In the genomic region with DNA sequence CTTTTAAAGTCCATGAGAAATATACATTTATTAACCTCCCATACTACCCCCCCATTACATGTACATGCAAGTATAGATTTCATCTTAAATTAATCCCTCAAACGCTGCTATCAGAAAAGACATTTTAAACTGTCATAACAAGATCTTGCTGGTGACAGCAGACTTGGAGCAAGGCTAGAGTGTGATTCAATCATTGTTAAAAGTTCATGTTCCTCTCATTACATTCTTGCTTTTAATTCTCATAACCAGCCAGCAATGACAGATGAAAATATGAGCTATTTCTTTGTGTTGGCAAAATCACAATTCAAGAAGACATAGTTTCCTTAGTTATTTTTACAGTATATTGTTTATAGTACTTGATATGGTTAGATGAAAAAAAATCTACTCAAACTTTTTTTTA, we compare ENCODE assay signal across 26 cellular contexts.
DNase-seq lines count a peak whose midpoint lies in the region; ATAC-seq, FAIRE-seq and TF ChIP-seq lines count a peak whose summit lies in the region.
"Had no signal": no experiment of that assay in that cellular context is flagged by ENCODE, and none has a peak within 500 bp of the region (broad histone marks: within the 10 kb centered on the region; RNA-seq: fewer than 3 reads in every experiment).

No MANE protein-coding gene starts in this region.

- FAIRE-seq in HTR-8/SVneo (lab: Jason Lieb, UNC), result no peak

- no peak for TF ChIP-seq CTCF in activated CD8-positive, alpha-beta T cell treated with anti-CD3 and anti-CD28 coated beads for 36 hours (IDR thresholded peaks at IDR 0.05)
- TF ChIP-seq CTCF in osteocyte (IDR thresholded peaks at IDR 0.05) (no peak), dorsolateral prefrontal cortex (IDR thresholded peaks at IDR 0.05 in 54 of 56, conservative IDR thresholded peaks at IDR 0.05 in 2 of 56; ENCODE audit: low read depth in 1 of 56, partially characterized antibody in 56 of 56) (no peak)

- POLR2A ChIA-PET in activated CD8-positive, alpha-beta T cell treated with anti-CD3 and anti-CD28 coated beads for 36 hours (lab: Charles Lee), result no interaction called here
- POLR2A ChIA-PET in activated CD8-positive, alpha-beta T cell treated with anti-CD3 and anti-CD28 coated beads, Interleukin-2, amount 10 ng/mL, durations not matched to agents 7 days and 5 days (lab: Charles Lee), result no interaction called here

- no peak for ATAC-seq in activated CD8-positive, alpha-beta T cell treated with anti-CD3 and anti-CD28 coated beads for 36 hours
- no peak for ATAC-seq in activated CD8-positive, alpha-beta T cell treated with anti-CD3 and anti-CD28 coated beads, Interleukin-2, amount 10 ng/mL, durations not matched to agents 7 days and 5 days
- ATAC-seq in GM18519 (IDR thresholded peaks at IDR 0.05; ENCODE audit: low FRiP score, unreplicated experiment), result no peak
- ATAC-seq: body of pancreas, HCT116, left colon, sciatic nerve had no signal

- H3K4me3 Mint-ChIP-seq in activated CD8-positive, alpha-beta T cell treated with anti-CD3 and anti-CD28 coated beads for 36 hours, result no peak overlapping the region
- no peak overlapping the region for H3K4me3 Mint-ChIP-seq in activated CD8-positive, alpha-beta T cell treated with anti-CD3 and anti-CD28 coated beads, Interleukin-2, amount 10 ng/mL, durations not matched to agents 7 days and 5 days
- H3K4me3 Mint-ChIP-seq in activated T-helper 2 cell treated with anti-CD3 and anti-CD28 coated beads, Interferon-gamma antibody, Interleukin-2, Interleukin-4, amounts not matched to agents 10 μg/mL and 5 μg/mL and 100 μg/mL, durations not matched to agents 14 hours and 24 hours and 36 hours (ENCODE audit: low read depth), result no peak overlapping the region
- H3K4me3 Mint-ChIP-seq in osteocyte (ENCODE audit: unreplicated experiment), result no peak overlapping the region
- H3K4me3 Mint-ChIP-seq: activated B cell treated with CpG ODN at 0.5 μM for 24 hours; activated naive CD8-positive, alpha-beta T cell treated with anti-CD3 and anti-CD28 coated beads, Interleukin-2, amount 10 ng/mL, durations not matched to agents 7 days and 5 days; T-helper 1 cell treated with Interleukin-12 subunit alpha and Interleukin-12 subunit beta and Interleukin-4 antibody, amounts not matched to agents 30 μg/mL and 1 μg/mL, for 36 hours had no signal

- H3K36me3 Mint-ChIP-seq in activated CD8-positive, alpha-beta T cell treated with anti-CD3 and anti-CD28 coated beads for 36 hours (ENCODE audit: low read depth), result no peaks in the 10 kb centered on the region
- no peaks in the 10 kb centered on the region for H3K36me3 Mint-ChIP-seq in activated CD8-positive, alpha-beta T cell treated with anti-CD3 and anti-CD28 coated beads, Interleukin-2, amount 10 ng/mL, durations not matched to agents 7 days and 5 days (ENCODE audit: low read depth)
- no peaks in the 10 kb centered on the region for H3K36me3 Mint-ChIP-seq in activated T-helper 2 cell treated with anti-CD3 and anti-CD28 coated beads, Interferon-gamma antibody, Interleukin-2, Interleukin-4, amounts not matched to agents 10 μg/mL and 5 μg/mL and 100 μg/mL, durations not matched to agents 14 hours and 24 hours and 36 hours (ENCODE audit: low read depth)
- peaks cover 2% of the 10 kb centered on the region for H3K36me3 Mint-ChIP-seq in osteocyte (ENCODE audit: unreplicated experiment)
- H3K36me3 Mint-ChIP-seq: activated naive CD8-positive, alpha-beta T cell treated with anti-CD3 and anti-CD28 coated beads, Interleukin-2, amount 10 ng/mL, durations not matched to agents 7 days and 5 days had no signal

- H3K27ac ChIP-seq in dorsolateral prefrontal cortex, result no peak overlapping the region
- H3K27ac ChIP-seq: 22Rv1, body of pancreas, neutrophil, SK-N-MC had no signal

- no peak for DNase-seq in activated CD8-positive, alpha-beta T cell treated with anti-CD3 and anti-CD28 coated beads for 36 hours
- DNase-seq in activated CD8-positive, alpha-beta T cell treated with anti-CD3 and anti-CD28 coated beads, Interleukin-2, amount 10 ng/mL, durations not matched to agents 7 days and 5 days, result no peak
- DNase-seq in activated T-helper 2 cell treated with anti-CD3 and anti-CD28 coated beads, Interferon-gamma antibody, Interleukin-2, Interleukin-4, amounts not matched to agents 10 μg/mL and 5 μg/mL and 100 μg/mL, durations not matched to agents 14 hours and 24 hours and 36 hours (ENCODE audit: low spot score), result no peak
- DNase-seq in dedifferentiated amniotic fluid mesenchymal stem cell (ENCODE audit: extremely low spot score), result peak; percentile 32
- no peak for DNase-seq in osteocyte (ENCODE audit: extremely low spot score, unreplicated experiment)
- DNase-seq in HTR-8/SVneo (ENCODE audit: insufficient read length, low spot score), result no peak
- no peak for DNase-seq in dorsolateral prefrontal cortex
- DNase-seq: activated B cell treated with CpG ODN at 0.5 μM for 24 hours; activated CD4-positive, alpha-beta T cell treated with anti-CD3 and anti-CD28 coated beads, Interleukin-2, amount 50 U/mL, for 1 hour; activated naive CD8-positive, alpha-beta T cell treated with anti-CD3 and anti-CD28 coated beads, Interleukin-2, amount 10 ng/mL, durations not matched to agents 7 days and 5 days; body of pancreas; DMS53; Karpas-422; left colon; NCI-H1417 treated with DMSO at 0.1 percent for 48 hours; NCI-H2029 treated with DMSO at 0.1 percent for 48 hours; NCI-H526 had no signal

- no peak overlapping the region for H3K4me3 ChIP-seq in dorsolateral prefrontal cortex
- H3K4me3 ChIP-seq: BLaER1 treated with 17β-estradiol and CSF1 and Interleukin-3, amounts not matched to agents 10 nM and 100 nM; body of pancreas; SK-N-MC had no signal

- H3K9me3 Mint-ChIP-seq in activated CD8-positive, alpha-beta T cell treated with anti-CD3 and anti-CD28 coated beads for 36 hours, result no peaks in the 10 kb centered on the region
- no peaks in the 10 kb centered on the region for H3K9me3 Mint-ChIP-seq in activated CD8-positive, alpha-beta T cell treated with anti-CD3 and anti-CD28 coated beads, Interleukin-2, amount 10 ng/mL, durations not matched to agents 7 days and 5 days (ENCODE audit: insufficient read depth)
- H3K9me3 Mint-ChIP-seq in activated T-helper 2 cell treated with anti-CD3 and anti-CD28 coated beads, Interferon-gamma antibody, Interleukin-2, Interleukin-4, amounts not matched to agents 10 μg/mL and 5 μg/mL and 100 μg/mL, durations not matched to agents 14 hours and 24 hours and 36 hours, result peaks cover 3% of the 10 kb centered on the region
- H3K9me3 Mint-ChIP-seq in osteocyte (ENCODE audit: unreplicated experiment), result no peaks in the 10 kb centered on the region
- H3K9me3 Mint-ChIP-seq: activated naive CD8-positive, alpha-beta T cell treated with anti-CD3 and anti-CD28 coated beads, Interleukin-2, amount 10 ng/mL, durations not matched to agents 7 days and 5 days; T-helper 1 cell treated with Interleukin-12 subunit alpha and Interleukin-12 subunit beta and Interleukin-4 antibody, amounts not matched to agents 30 μg/mL and 1 μg/mL, for 36 hours had no signal

- H3K27ac Mint-ChIP-seq in activated CD8-positive, alpha-beta T cell treated with anti-CD3 and anti-CD28 coated beads for 36 hours, result peak overlapping the region; percentile 12
- no peak overlapping the region for H3K27ac Mint-ChIP-seq in activated CD8-positive, alpha-beta T cell treated with anti-CD3 and anti-CD28 coated beads, Interleukin-2, amount 10 ng/mL, durations not matched to agents 7 days and 5 days
- H3K27ac Mint-ChIP-seq in activated T-helper 2 cell treated with anti-CD3 and anti-CD28 coated beads, Interferon-gamma antibody, Interleukin-2, Interleukin-4, amounts not matched to agents 10 μg/mL and 5 μg/mL and 100 μg/mL, durations not matched to agents 14 hours and 24 hours and 36 hours, result peak overlapping the region; percentile 65
- peak overlapping the region; percentile 76 for H3K27ac Mint-ChIP-seq in osteocyte (ENCODE audit: unreplicated experiment)
- H3K27ac Mint-ChIP-seq: activated B cell treated with CpG ODN at 0.5 μM for 24 hours; activated naive CD8-positive, alpha-beta T cell treated with anti-CD3 and anti-CD28 coated beads, Interleukin-2, amount 10 ng/mL, durations not matched to agents 7 days and 5 days; progenitor cell of endocrine pancreas; T-helper 1 cell treated with Interleukin-12 subunit alpha and Interleukin-12 subunit beta and Interleukin-4 antibody, amounts not matched to agents 30 μg/mL and 1 μg/mL, for 36 hours had no signal

- H3K27me3 Mint-ChIP-seq in activated CD8-positive, alpha-beta T cell treated with anti-CD3 and anti-CD28 coated beads for 36 hours, result peaks cover 9% of the 10 kb centered on the region
- peaks cover 5% of the 10 kb centered on the region for H3K27me3 Mint-ChIP-seq in activated CD8-positive, alpha-beta T cell treated with anti-CD3 and anti-CD28 coated beads, Interleukin-2, amount 10 ng/mL, durations not matched to agents 7 days and 5 days (ENCODE audit: low read depth)
- H3K27me3 Mint-ChIP-seq in activated T-helper 2 cell treated with anti-CD3 and anti-CD28 coated beads, Interferon-gamma antibody, Interleukin-2, Interleukin-4, amounts not matched to agents 10 μg/mL and 5 μg/mL and 100 μg/mL, durations not matched to agents 14 hours and 24 hours and 36 hours (ENCODE audit: low read depth), result peaks cover under 1% of the 10 kb centered on the region
- H3K27me3 Mint-ChIP-seq in osteocyte (ENCODE audit: unreplicated experiment), result no peaks in the 10 kb centered on the region
- H3K27me3 Mint-ChIP-seq: activated B cell treated with CpG ODN at 0.5 μM for 24 hours; activated naive CD8-positive, alpha-beta T cell treated with anti-CD3 and anti-CD28 coated beads, Interleukin-2, amount 10 ng/mL, durations not matched to agents 7 days and 5 days; progenitor cell of endocrine pancreas had no signal

- H3K4me1 Mint-ChIP-seq in activated CD8-positive, alpha-beta T cell treated with anti-CD3 and anti-CD28 coated beads for 36 hours (ENCODE audit: low read depth), result peaks cover 18% of the 10 kb centered on the region
- H3K4me1 Mint-ChIP-seq in activated CD8-positive, alpha-beta T cell treated with anti-CD3 and anti-CD28 coated beads, Interleukin-2, amount 10 ng/mL, durations not matched to agents 7 days and 5 days (ENCODE audit: low read depth), result peaks cover 3% of the 10 kb centered on the region
- H3K4me1 Mint-ChIP-seq in activated T-helper 2 cell treated with anti-CD3 and anti-CD28 coated beads, Interferon-gamma antibody, Interleukin-2, Interleukin-4, amounts not matched to agents 10 μg/mL and 5 μg/mL and 100 μg/mL, durations not matched to agents 14 hours and 24 hours and 36 hours (ENCODE audit: low read depth), result peaks cover 12% of the 10 kb centered on the region
- H3K4me1 Mint-ChIP-seq in osteocyte (ENCODE audit: unreplicated experiment), result peaks cover 60% of the 10 kb centered on the region
- H3K4me1 Mint-ChIP-seq: activated B cell treated with CpG ODN at 0.5 μM for 24 hours; activated naive CD8-positive, alpha-beta T cell treated with anti-CD3 and anti-CD28 coated beads, Interleukin-2, amount 10 ng/mL, durations not matched to agents 7 days and 5 days had no signal

- CTCF ChIA-PET in activated CD8-positive, alpha-beta T cell treated with anti-CD3 and anti-CD28 coated beads for 36 hours (lab: Charles Lee), result no interaction called here
- CTCF ChIA-PET in activated CD8-positive, alpha-beta T cell treated with anti-CD3 and anti-CD28 coated beads, Interleukin-2, amount 10 ng/mL, durations not matched to agents 7 days and 5 days (lab: Charles Lee), result interaction anchor here (1.0 kb wide), 1 partner anchor 117 kb away, joined by 4 read pairs; no protein-coding TSS in a partner anchor

- no peaks in the 10 kb centered on the region for H3K27me3 ChIP-seq in dorsolateral prefrontal cortex
- H3K27me3 ChIP-seq: BLaER1 treated with 17β-estradiol and CSF1 and Interleukin-3, amounts not matched to agents 10 nM and 100 nM; body of pancreas; neutrophil had no signal

- intact Hi-C loops in activated CD8-positive, alpha-beta T cell treated with anti-CD3 and anti-CD28 coated beads for 36 hours (cut with micrococcal nuclease), result no loop called here
- intact Hi-C loops in activated T-helper 2 cell treated with anti-CD3 and anti-CD28 coated beads, Interferon-gamma antibody, Interleukin-2, Interleukin-4, amounts not matched to agents 10 μg/mL and 5 μg/mL and 100 μg/mL, durations not matched to agents 14 hours and 24 hours and 36 hours (cut with micrococcal nuclease), result loop anchor here (10.0 kb wide), 1 partner anchor 141 kb away; no protein-coding TSS in a partner anchor
- intact Hi-C loops in dorsolateral prefrontal cortex (cut with DNase I), result no loop called here
